Comparison of ENCODE assay signal across 8 cellular contexts in genomic region chr6:43667245-43668150, GRCh38. TPM values are rescaled to one million over a fixed set of nuclear protein-coding genes. Genes with fewer than 3 reads are reported as not detected.
DNase-seq lines count a peak whose midpoint lies in the region; ATAC-seq and TF ChIP-seq lines count a peak whose summit lies in the region.

No MANE protein-coding gene starts in this region.

- H3K36me3 Mint-ChIP-seq in activated T-cell treated with anti-CD3 and anti-CD28 coated beads, Interleukin-2, amount 50 U/mL, for 72 hours (ENCODE audit: insufficient read depth in 2 of 2): peaks cover 0 to 3% of the 10 kb centered on the region in 2 donors
- no peaks in the 10 kb centered on the region for H3K36me3 Mint-ChIP-seq in natural killer cell

- H3K4me1 Mint-ChIP-seq in activated T-cell treated with anti-CD3 and anti-CD28 coated beads, Interleukin-2, amount 50 U/mL, for 72 hours (ENCODE audit: low read depth): peaks cover 37% of the 10 kb centered on the region
- peaks cover 6 to 14% of the 10 kb centered on the region in 2 donors for H3K4me1 Mint-ChIP-seq in natural killer cell

- BruUV-seq in PC-9 (replicated peaks; lab: Mats Ljungman, UMichigan): TSS peak; percentile 13

- H4K20me1 ChIP-seq in KMS-11 (ENCODE audit: insufficient read depth) (no peaks in the 10 kb centered on the region), PC-9 (ENCODE audit: insufficient read depth) (no peaks in the 10 kb centered on the region)

- no peak overlapping the region for H2AFZ ChIP-seq in KMS-11 (ENCODE audit: low read depth)
- no peak overlapping the region for H2AFZ ChIP-seq in PC-9

- H3K9me3 ChIP-seq in PC-9 (ENCODE audit: insufficient read depth, low read depth): no peaks in the 10 kb centered on the region

- peak overlapping the region; percentile 48 to 65 for H3K4me3 Mint-ChIP-seq in activated T-cell treated with anti-CD3 and anti-CD28 coated beads, Interleukin-2, amount 50 U/mL, for 72 hours
- no peak overlapping the region for H3K4me3 Mint-ChIP-seq in natural killer cell

- H3K4me3 ChIP-seq in KMS-11 (IDR thresholded peaks at IDR 0.05; ENCODE audit: insufficient read depth, low read depth, low read length) (no peak overlapping the region), PC-9 (peak overlapping the region; percentile 25; the same call in 1 of the 2 replicates)

- no peak overlapping the region for H3K9ac ChIP-seq in KMS-11

- H3K27me3 Mint-ChIP-seq in activated T-cell treated with anti-CD3 and anti-CD28 coated beads, Interleukin-2, amount 50 U/mL, for 72 hours (ENCODE audit: low read depth): no peaks in the 10 kb centered on the region
- no peaks in the 10 kb centered on the region for H3K27me3 Mint-ChIP-seq in natural killer cell (ENCODE audit: low read depth in 2 of 2)

- H3K27ac ChIP-seq in KMS-11 (no peak overlapping the region), PC-9 (peak overlapping the region; percentile 43)

- H3K79me2 ChIP-seq in KMS-11 (ENCODE audit: insufficient read depth, low read depth): no peaks in the 10 kb centered on the region
- H3K79me2 ChIP-seq in PC-9 (ENCODE audit: low read depth): no peaks in the 10 kb centered on the region

- peaks cover 62% of the 10 kb centered on the region for H3K4me1 ChIP-seq in KMS-11 (ENCODE audit: low read depth, poor library complexity, severe bottlenecking)
- peaks cover 62% of the 10 kb centered on the region for H3K4me1 ChIP-seq in PC-9 (replicated peaks; ENCODE audit: insufficient read depth)

- H3K4me2 ChIP-seq in KMS-11 (peak overlapping the region; percentile 46; the same call in 1 of the 2 replicates), PC-9 (peak overlapping the region; percentile 69)

- H3K27me3 ChIP-seq in KMS-11 (ENCODE audit: insufficient read depth, low read depth) (no peaks in the 10 kb centered on the region), PC-9 (ENCODE audit: insufficient read depth, low read depth) (no peaks in the 10 kb centered on the region)

- peaks cover 33% of the 10 kb centered on the region for H3F3A ChIP-seq in PC-9 (ENCODE audit: insufficient read depth, low read depth)

- DNase-seq in SIG-M5 treated with dmso at 0.1 percent for 504 hours (lab: John Stamatoyannopoulos, UW; ENCODE audit: unreplicated experiment) (peak; percentile 58), SIG-M5 (lab: John Stamatoyannopoulos, UW) (no peak), PC-9 (peak; percentile 61 to 86), fibroblast of gingiva (ENCODE audit: low read depth) (peak; percentile 44), natural killer cell (peak; percentile 80)
- DNase-seq in activated T-cell treated with anti-CD3 and anti-CD28 coated beads, Interleukin-2, amount 50 U/mL, for 72 hours: peak; percentile 80
- DNase-seq in stimulated activated naive CD4-positive, alpha-beta T cell (lab: John Stamatoyannopoulos, UW): peak; percentile 51 to 84 (median 75)

- POLR2A ChIA-PET in PC-9 (lab: Charles Lee; ENCODE audit: unreplicated experiment): interaction anchor here (0.6 to 0.8 kb wide), 3 partner anchors 20 to 230 kb away, joined by 5 read pairs; partner anchors contain the start of gene MRPS18A

- H3K9me3 Mint-ChIP-seq in activated T-cell treated with anti-CD3 and anti-CD28 coated beads, Interleukin-2, amount 50 U/mL, for 72 hours: no peaks in the 10 kb centered on the region
- H3K9me3 Mint-ChIP-seq in natural killer cell: no peaks in the 10 kb centered on the region

- ATAC-seq in activated T-cell treated with anti-CD3 and anti-CD28 coated beads, Interleukin-2, amount 50 U/mL, for 72 hours (replicated peaks in 1 of 2): peak; percentile 62 to 64
- peak; percentile 77 to 88 (median 82) for ATAC-seq in natural killer cell

- H3K9me2 ChIP-seq in PC-9 (ENCODE audit: insufficient read depth): no peaks in the 10 kb centered on the region

- intact Hi-C loops in PC-9 (cut with micrococcal nuclease; ENCODE audit: unreplicated experiment) (loop anchor here (1.0 to 5.0 kb wide), 8 partner anchors 31 to 670 kb away; no protein-coding TSS in a partner anchor), natural killer cell (cut with micrococcal nuclease) (loop anchor here (1.0 to 5.0 kb wide), 3 partner anchors 55 to 412 kb away; partner anchors contain the start of gene VEGFA)

- H3K27ac Mint-ChIP-seq in activated T-cell treated with anti-CD3 and anti-CD28 coated beads, Interleukin-2, amount 50 U/mL, for 72 hours: no peak overlapping the region
- H3K27ac Mint-ChIP-seq in natural killer cell: peak overlapping the region in 1 of 2 donors; percentile 79

- CTCF ChIA-PET in PC-9 (lab: Charles Lee): interaction anchor here (0.6 to 1.2 kb wide), 6 partner anchors 54 to 412 kb away, joined by 3 to 11 read pairs (median 4); partner anchors contain the start of gene VEGFA

- TF ChIP-seq CTCF in KMS-11 (conservative IDR thresholded peaks at IDR 0.05; ENCODE audit: low read depth, low read length) (peak; percentile 86), PC-9 (conservative IDR thresholded peaks at IDR 0.05) (peak; percentile 94), natural killer cell (IDR thresholded peaks at IDR 0.05) (peak; percentile 83)

- no peaks in the 10 kb centered on the region for H3K36me3 ChIP-seq in KMS-11 (ENCODE audit: insufficient read depth)
- 0 out of 2 replicates have a peak, but pooled peaks cover 9% of the 10 kb centered on the region for H3K36me3 ChIP-seq in PC-9 (ENCODE audit: low read depth)

RNA-seq across cellular contexts. Expression of gene MRPS18A, which starts 20.1 kb away (rescaled TPM):
- total RNA-seq in PC-9 (2021) (49.1 and 54.8 TPM in 2 replicates), natural killer cell (10 to 100 TPM; 29.0 to 39.8 (median 33.1) TPM)
- total RNA-seq in activated T-cell treated with anti-CD3 and anti-CD28 coated beads, Interleukin-2, amount 50 U/mL, for 72 hours: 10 to 100 TPM; 60.1 to 69.7 TPM

RNA-seq across cellular contexts. Expression of gene RSPH9, which starts 22.7 kb away (rescaled TPM):
- total RNA-seq in PC-9 (2021): not detected in 2 replicates
- total RNA-seq in activated T-cell treated with anti-CD3 and anti-CD28 coated beads, Interleukin-2, amount 50 U/mL, for 72 hours: under 1 TPM in 1 of 2 donors, not detected in 1; 0.12 TPM
- total RNA-seq in natural killer cell: under 1 TPM in 1 of 3 donors, not detected in 2; 0.23 TPM

RNA-seq across cellular contexts. Expression of gene MAD2L1BP, which starts 31.9 kb away (rescaled TPM):
- 23.6 and 25.7 TPM in 2 replicates for total RNA-seq in PC-9 (2021)
- 10 to 100 TPM; 40.4 to 41.3 TPM for total RNA-seq in activated T-cell treated with anti-CD3 and anti-CD28 coated beads, Interleukin-2, amount 50 U/mL, for 72 hours
- total RNA-seq in natural killer cell: 10 to 100 TPM; 29.9 to 43.3 (median 38.3) TPM

RNA-seq across cellular contexts. Expression of gene GTPBP2, which starts 38.4 kb away (rescaled TPM):
- total RNA-seq in PC-9 (2021): 70.8 and 89.4 TPM in 2 replicates
- 100 to 1,000 TPM in 1 of 2 donors, 10 to 100 TPM in 1; 99.0 to 137 TPM for total RNA-seq in activated T-cell treated with anti-CD3 and anti-CD28 coated beads, Interleukin-2, amount 50 U/mL, for 72 hours
- 10 to 100 TPM; 56.5 to 71.7 (median 69.3) TPM for total RNA-seq in natural killer cell
